8 cellular contexts compared by ENCODE assay signal in the genomic region with DNA sequence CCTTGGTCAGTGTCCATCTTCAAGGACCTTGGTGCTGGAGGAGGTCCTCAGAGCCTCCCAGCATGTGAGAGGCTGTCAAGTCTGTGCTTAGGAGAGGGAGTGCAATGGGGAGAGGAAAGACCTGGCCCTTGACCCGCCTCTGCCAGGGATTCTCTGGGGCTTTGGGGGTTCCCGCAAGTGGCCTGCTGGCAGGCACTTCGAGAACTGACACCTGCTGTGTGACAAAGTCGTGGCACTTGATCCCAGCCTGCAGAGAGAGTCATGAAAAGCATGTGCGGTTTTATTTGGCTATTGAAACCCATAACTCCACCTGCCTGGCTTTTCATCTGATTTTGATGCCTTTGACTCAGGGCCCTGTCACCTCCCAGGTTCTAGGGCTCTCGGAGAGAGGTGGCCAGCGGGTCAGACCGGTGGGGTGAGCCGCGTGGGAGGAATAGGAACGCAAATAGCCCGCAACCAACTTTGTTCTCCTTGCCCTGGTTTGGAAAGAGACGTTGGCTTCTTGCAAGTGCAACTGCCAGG. TPM values are rescaled to one million over a fixed set of nuclear protein-coding genes. Genes with fewer than 3 reads are reported as not detected.
DNase-seq lines count a peak whose midpoint lies in the region; ATAC-seq and TF ChIP-seq lines count a peak whose summit lies in the region.

No MANE protein-coding gene starts in this region.

- H3K79me2 ChIP-seq in DND-41 (ENCODE audit: insufficient read depth, low read length), result peaks cover 100% of the 10 kb centered on the region

- no peaks in the 10 kb centered on the region for H3K9me3 Mint-ChIP-seq in chondrocyte (ENCODE audit: low read depth)

- H3K9me3 ChIP-seq in DND-41 (ENCODE audit: insufficient read depth, low read length, severe bottlenecking), result peaks cover 7% of the 10 kb centered on the region

- no peak overlapping the region for H3K4me3 Mint-ChIP-seq in chondrocyte (ENCODE audit: unreplicated experiment)

- H3K4me3 ChIP-seq in DND-41 (ENCODE audit: low read depth in 1 of 2, low read length in 2 of 2), result no peak overlapping the region
- peak overlapping the region; percentile 58 for H3K4me3 ChIP-seq in Jurkat, Clone E6-1 (ENCODE audit: low read length)

- no peak overlapping the region for H2AFZ ChIP-seq in DND-41 (ENCODE audit: low read depth, low read length)

- DNase-seq in DND-41 (peak; percentile 81), chondrocyte (ENCODE audit: low spot score) (no peak), NCI-H226 (no peak), NCI-H748 (lab: John Stamatoyannopoulos, UW; ENCODE audit: unreplicated experiment) (no peak), AG08395 (ENCODE audit: low spot score) (no peak)
- peak; percentile 87 for DNase-seq in Jurkat, Clone E6-1 (ENCODE audit: low read depth, low spot score)
- peak; percentile 62 for DNase-seq in stimulated activated CD8-positive, alpha-beta memory T cell treated with anti-CD3 and anti-CD28 coated beads, Interleukin-4, amount 100 ng/mL, for 48 hours

- no peaks in the 10 kb centered on the region for H3K27me3 Mint-ChIP-seq in chondrocyte (ENCODE audit: low read depth)

- H4K20me1 ChIP-seq in DND-41 (ENCODE audit: insufficient read depth, low read length), result peaks cover 93% of the 10 kb centered on the region

- peaks cover 52% of the 10 kb centered on the region for H3K4me1 Mint-ChIP-seq in chondrocyte (ENCODE audit: low read depth)

- peak overlapping the region; percentile 87 for H3K27ac Mint-ChIP-seq in chondrocyte (ENCODE audit: unreplicated experiment)

- H3K9ac ChIP-seq in DND-41 (ENCODE audit: low read depth, low read length), result peak overlapping the region; percentile 7; the same call in 1 of the 2 replicates

- H3K36me3 ChIP-seq in DND-41 (ENCODE audit: insufficient read depth, low read length), result peaks cover 51% of the 10 kb centered on the region

- H3K36me3 Mint-ChIP-seq in chondrocyte (ENCODE audit: low read depth), result no peaks in the 10 kb centered on the region

- peak overlapping the region; percentile 25; the same call in 1 of the 2 replicates for H3K4me2 ChIP-seq in DND-41 (ENCODE audit: insufficient read depth, low read length)

- H3K27ac ChIP-seq in DND-41 (ENCODE audit: low read length), result peak overlapping the region; percentile 67

- H3K4me1 ChIP-seq in DND-41 (ENCODE audit: insufficient read depth, low read length), result peaks cover 40% of the 10 kb centered on the region

- TF ChIP-seq CTCF in DND-41 (IDR thresholded peaks at IDR 0.05; ENCODE audit: borderline replicate concordance, extremely low read depth, low read length, poor library complexity, severe bottlenecking) (no peak), chondrocyte (IDR thresholded peaks at IDR 0.05) (no peak)

- H3K27me3 ChIP-seq in DND-41 (ENCODE audit: insufficient read depth, low read length, poor library complexity), result no peaks in the 10 kb centered on the region

- peak; percentile 48 for ATAC-seq in DND-41 (ENCODE audit: insufficient read depth, low read depth)
- ATAC-seq in GM21360 (IDR thresholded peaks at IDR 0.05; ENCODE audit: unreplicated experiment), result peak; percentile 11

RNA-seq across cellular contexts. Expression of a gene that starts 42.8 kb away (rescaled TPM):
- polyA plus RNA-seq in Jurkat, Clone E6-1 (2012; ENCODE audit: insufficient read depth, insufficient read length), result 71.0 TPM
- 22.6 to 37.1 TPM (median 24.0 TPM) in 3 replicates for total RNA-seq in chondrocyte

Comparison
In these comparisons a context has a peak if more than half of its experiments do, and no peak if none do; other contexts are left out.
1. DNase-seq: peak in DND-41 (single experiment), Jurkat, Clone E6-1 (single experiment) and stimulated activated CD8-positive, alpha-beta memory T cell treated with anti-CD3 and anti-CD28 coated beads, Interleukin-4, amount 100 ng/mL, for 48 hours (single experiment); none in chondrocyte (single experiment), NCI-H226 (single experiment), NCI-H748 (single experiment) and AG08395 (single experiment).